ENCODE assay signal across 8 cellular contexts in the genomic region with DNA sequence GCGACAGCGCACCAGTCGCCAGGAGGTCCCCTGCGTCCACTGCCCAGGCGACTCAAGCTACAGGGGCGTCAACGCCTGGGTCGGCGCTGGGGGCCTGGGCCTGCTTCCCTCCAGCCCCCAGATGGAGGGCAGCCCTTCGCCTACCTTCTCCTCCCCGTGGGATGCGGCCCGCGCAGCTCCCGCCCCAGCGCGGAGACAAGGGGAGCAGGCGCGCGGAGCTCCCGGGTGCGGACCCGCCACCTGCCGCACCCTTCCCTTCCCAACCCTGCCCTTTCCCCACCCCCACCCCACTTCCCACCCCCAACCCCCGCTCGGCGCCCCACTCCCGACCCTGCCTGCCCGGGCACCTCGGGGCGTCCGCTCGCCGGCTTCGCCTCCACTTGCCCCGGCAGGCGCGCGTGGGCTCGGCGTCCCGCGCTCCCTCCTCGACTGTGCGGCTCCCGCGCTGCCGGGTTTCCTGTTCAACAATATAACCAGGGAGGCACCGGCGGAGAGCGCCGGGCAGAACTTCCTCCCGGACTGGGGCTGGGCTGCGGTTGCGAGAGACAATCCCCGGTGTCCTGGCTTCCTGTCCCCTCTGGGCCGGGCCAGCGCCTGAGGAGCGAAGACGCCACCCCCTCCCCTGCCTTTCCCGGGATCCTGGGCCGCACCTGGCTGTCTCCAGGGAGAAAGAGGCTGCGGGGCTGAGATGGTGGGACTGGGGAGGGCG. TPM values are rescaled to one million over a fixed set of nuclear protein-coding genes. Genes with fewer than 3 reads are reported as not detected.
A peak's percentile ranks its signal among the peaks of the same experiment; 100 is the strongest.
DNase-seq lines count a peak whose midpoint lies in the region; ATAC-seq, FAIRE-seq and TF ChIP-seq lines count a peak whose summit lies in the region.

A gene with protein sequence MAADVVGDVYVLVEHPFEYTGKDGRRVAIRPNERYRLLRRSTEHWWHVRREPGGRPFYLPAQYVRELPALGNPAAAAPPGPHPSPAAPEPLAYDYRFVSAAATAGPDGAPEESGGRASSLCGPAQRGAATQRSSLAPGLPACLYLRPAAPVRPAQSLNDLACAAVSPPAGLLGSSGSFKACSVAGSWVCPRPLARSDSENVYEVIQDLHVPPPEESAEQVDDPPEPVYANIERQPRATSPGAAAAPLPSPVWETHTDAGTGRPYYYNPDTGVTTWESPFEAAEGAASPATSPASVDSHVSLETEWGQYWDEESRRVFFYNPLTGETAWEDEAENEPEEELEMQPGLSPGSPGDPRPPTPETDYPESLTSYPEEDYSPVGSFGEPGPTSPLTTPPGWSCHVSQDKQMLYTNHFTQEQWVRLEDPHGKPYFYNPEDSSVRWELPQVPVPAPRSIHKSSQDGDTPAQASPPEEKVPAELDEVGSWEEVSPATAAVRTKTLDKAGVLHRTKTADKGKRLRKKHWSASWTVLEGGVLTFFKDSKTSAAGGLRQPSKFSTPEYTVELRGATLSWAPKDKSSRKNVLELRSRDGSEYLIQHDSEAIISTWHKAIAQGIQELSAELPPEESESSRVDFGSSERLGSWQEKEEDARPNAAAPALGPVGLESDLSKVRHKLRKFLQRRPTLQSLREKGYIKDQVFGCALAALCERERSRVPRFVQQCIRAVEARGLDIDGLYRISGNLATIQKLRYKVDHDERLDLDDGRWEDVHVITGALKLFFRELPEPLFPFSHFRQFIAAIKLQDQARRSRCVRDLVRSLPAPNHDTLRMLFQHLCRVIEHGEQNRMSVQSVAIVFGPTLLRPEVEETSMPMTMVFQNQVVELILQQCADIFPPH (minus strand): TSS at position 466 of the 709 bp plus-strand sequence. CDS start 2,591 bp downstream, outside the sequence.

- WGBS in pancreas, 2 donors: 4 to 6% methylated on average over 41 to 64 of the region's 64 CpGs

- H3K27ac Mint-ChIP-seq in activated CD4-positive, alpha-beta memory T cell treated with anti-CD3 and anti-CD28 coated beads, Interleukin-2, amount 10 ng/mL, durations not matched to agents 7 days and 5 days: peak within 1 kb of the TSS; percentile 63

- H3K27ac ChIP-seq in BLaER1: peak within 1 kb of the TSS; percentile 63
- no peak within 1 kb of the TSS for H3K27ac ChIP-seq in HUES48 (ENCODE audit: low read depth, low read length)
- peak within 1 kb of the TSS in 2 of 4 donors; percentile 19 to 70 for H3K27ac ChIP-seq in pancreas

- ATAC-seq in pancreas (peak in 2 of 4 donors; percentile 2 to 5), HG03565 (IDR thresholded peaks at IDR 0.05; ENCODE audit: unreplicated experiment) (no peak)

- POLR2A ChIA-PET in activated CD4-positive, alpha-beta memory T cell treated with anti-CD3 and anti-CD28 coated beads, Interleukin-2, amount 10 ng/mL, durations not matched to agents 7 days and 5 days (lab: Charles Lee): interaction anchor here (0.7 to 1.1 kb wide), 2 partner anchors 14 to 87 kb away, joined by 3 read pairs; no protein-coding TSS in a partner anchor

- peaks cover 26% of the 10 kb centered on the region for H3K36me3 Mint-ChIP-seq in activated CD4-positive, alpha-beta memory T cell treated with anti-CD3 and anti-CD28 coated beads, Interleukin-2, amount 10 ng/mL, durations not matched to agents 7 days and 5 days (ENCODE audit: low read depth)

- CTCF ChIA-PET in activated CD4-positive, alpha-beta memory T cell treated with anti-CD3 and anti-CD28 coated beads, Interleukin-2, amount 10 ng/mL, durations not matched to agents 7 days and 5 days (lab: Charles Lee): no interaction called here

- H3K4me1 Mint-ChIP-seq in activated CD4-positive, alpha-beta memory T cell treated with anti-CD3 and anti-CD28 coated beads, Interleukin-2, amount 10 ng/mL, durations not matched to agents 7 days and 5 days: peaks cover 31% of the 10 kb centered on the region

- H3K27me3 Mint-ChIP-seq in activated CD4-positive, alpha-beta memory T cell treated with anti-CD3 and anti-CD28 coated beads, Interleukin-2, amount 10 ng/mL, durations not matched to agents 7 days and 5 days: no peaks in the 10 kb centered on the region

- H3K9ac ChIP-seq in BLaER1: peak within 1 kb of the TSS; percentile 76
- H3K9ac ChIP-seq in HUES48 (ENCODE audit: low read depth, low read length): no peak within 1 kb of the TSS

- H3K4me3 ChIP-seq in BLaER1 (peak within 1 kb of the TSS; percentile 70), HUES48 (ENCODE audit: low read depth, low read length) (peak within 1 kb of the TSS; percentile 72), pancreas (peak within 1 kb of the TSS; percentile 15 to 48 (median 28))

- peak; percentile 61 for DNase-seq in activated CD4-positive, alpha-beta memory T cell treated with anti-CD3 and anti-CD28 coated beads, Interleukin-2, amount 10 ng/mL, durations not matched to agents 7 days and 5 days
- DNase-seq in head of caudate nucleus (peak in 31 of 42 donors; percentile 30 to 70 (median 49)), pancreas (peak in 3 of 6 donors; percentile 44 to 74 (median 68)), NCI-H82 (lab: John Stamatoyannopoulos, UW) (no peak), H4 (ENCODE audit: low spot score) (no peak)

- H3K27me3 ChIP-seq in BLaER1: no peaks in the 10 kb centered on the region
- peaks cover 53% of the 10 kb centered on the region for H3K27me3 ChIP-seq in HUES48 (ENCODE audit: control insufficient read depth, insufficient read depth, low read length)
- peaks cover 0 to 5% (median 0%) of the 10 kb centered on the region in 4 donors for H3K27me3 ChIP-seq in pancreas

- FAIRE-seq in pancreas (lab: Jason Lieb, UNC): no peak

- H3K4me2 ChIP-seq in BLaER1: peak within 1 kb of the TSS; percentile 100

- peaks cover 99% of the 10 kb centered on the region for H3K4me1 ChIP-seq in BLaER1
- H3K4me1 ChIP-seq in HUES48 (ENCODE audit: control insufficient read depth, insufficient read depth, low read length): peaks cover 17% of the 10 kb centered on the region
- H3K4me1 ChIP-seq in pancreas: peaks cover 3 to 15% (median 4%) of the 10 kb centered on the region in 3 donors

- H3K9me3 ChIP-seq in BLaER1: no peaks in the 10 kb centered on the region
- no peaks in the 10 kb centered on the region for H3K9me3 ChIP-seq in HUES48 (ENCODE audit: control insufficient read depth, insufficient read depth, low read length)
- H3K9me3 ChIP-seq in pancreas: no peaks in the 10 kb centered on the region

- TF ChIP-seq CTCF in pancreas (IDR thresholded peaks at IDR 0.05): no peak

- H3K36me3 ChIP-seq in BLaER1 (peaks cover 16% of the 10 kb centered on the region; the same call in 1 of the 2 replicates), HUES48 (ENCODE audit: control insufficient read depth, insufficient read depth, low read length) (no peaks in the 10 kb centered on the region), pancreas (peaks cover 0 to 5% (median 0%) of the 10 kb centered on the region in 3 donors)

- intact Hi-C loops in head of caudate nucleus (cut with DNase I) (no loop called here), pancreas (cut with DNase I) (no loop called here)

- H4K20me1 ChIP-seq in BLaER1: peaks cover 35% of the 10 kb centered on the region

- peak within 1 kb of the TSS; percentile 88 for H3K4me3 Mint-ChIP-seq in activated CD4-positive, alpha-beta memory T cell treated with anti-CD3 and anti-CD28 coated beads, Interleukin-2, amount 10 ng/mL, durations not matched to agents 7 days and 5 days

- no peaks in the 10 kb centered on the region for H3K9me3 Mint-ChIP-seq in activated CD4-positive, alpha-beta memory T cell treated with anti-CD3 and anti-CD28 coated beads, Interleukin-2, amount 10 ng/mL, durations not matched to agents 7 days and 5 days

RNA-seq across cellular contexts. Expression of the gene that starts here (rescaled TPM):
- 10 to 100 TPM; 81.4 to 84.4 TPM for total RNA-seq in activated CD4-positive, alpha-beta memory T cell treated with anti-CD3 and anti-CD28 coated beads, Interleukin-2, amount 10 ng/mL, durations not matched to agents 7 days and 5 days
- total RNA-seq in pancreas: 10 to 100 TPM in 1 of 6 donors, 1 to 10 TPM in 5; 3.1 to 17.3 (median 6.1) TPM
- 10 to 100 TPM; 16.9 to 22.4 TPM for polyA plus RNA-seq in pancreas
- total RNA-seq in H4 (2014; rRNA removed; shearing (Covaris generic)): 0.46 and 1.4 TPM in 2 replicates

Comparison
In these comparisons a context has a peak if more than half of its experiments do, and no peak if none do; other contexts are left out.
1. RNA of the gene that starts here (total RNA-seq): 81.4 to 84.4 TPM in activated CD4-positive, alpha-beta memory T cell treated with anti-CD3 and anti-CD28 coated beads, Interleukin-2, amount 10 ng/mL, durations not matched to agents 7 days and 5 days; 3.1 to 17.3 TPM in pancreas and 0.46 to 1.4 TPM in H4; every median in the first group is over 4 times any median in the second.
2. DNase-seq: peak in activated CD4-positive, alpha-beta memory T cell treated with anti-CD3 and anti-CD28 coated beads, Interleukin-2, amount 10 ng/mL, durations not matched to agents 7 days and 5 days (single experiment) and head of caudate nucleus (31 of 42); none in NCI-H82 (single experiment) and H4 (single experiment).
3. Peak in every context shown above with its lines, with median percentiles within 50 percentile points of each other: H3K4me3 ChIP-seq.